ENCODE assay signal across 23 cellular contexts in genomic region chr5:36462295-36463021, GRCh38.
A peak's percentile ranks its signal among the peaks of the same experiment; 100 is the strongest.
DNase-seq lines count a peak whose midpoint lies in the region; ATAC-seq, FAIRE-seq and TF ChIP-seq lines count a peak whose summit lies in the region.
"Had no signal": no experiment of that assay in that cellular context is flagged by ENCODE, and none has a peak within 500 bp of the region (broad histone marks: within the 10 kb centered on the region; RNA-seq: fewer than 3 reads in every experiment).

No MANE protein-coding gene starts in this region.

- CTCF ChIA-PET in MCF 10A (lab: Yijun Ruan, JAX) = interaction anchor here (0.6 to 1.8 kb wide), 6 partner anchors 43 to 234 kb away, joined by 3 to 7 read pairs (median 3); no protein-coding TSS in a partner anchor

- H3K36me3 Mint-ChIP-seq in MCF 10A (ENCODE audit: insufficient read depth, unreplicated experiment) = no peaks in the 10 kb centered on the region
- H3K36me3 Mint-ChIP-seq: activated naive CD8-positive, alpha-beta T cell treated with anti-CD3 and anti-CD28 coated beads, Interleukin-2, amount 10 ng/mL, durations not matched to agents 7 days and 5 days; immature natural killer cell; stimulated activated effector memory CD8-positive, alpha-beta T cell treated with anti-CD3 and anti-CD28 coated beads, Interleukin-12 subunit alpha, Interleukin-12 subunit beta, amount 100 ng/mL, for 72 hours had no signal

- peaks cover 27% of the 10 kb centered on the region for H3K4me1 Mint-ChIP-seq in MCF 10A (ENCODE audit: insufficient read depth, unreplicated experiment)
- H3K4me1 Mint-ChIP-seq: stimulated activated effector memory CD8-positive, alpha-beta T cell treated with anti-CD3 and anti-CD28 coated beads, Interleukin-12 subunit alpha, Interleukin-12 subunit beta, amount 100 ng/mL, for 72 hours had no signal

- TF ChIP-seq POLR2A in breast epithelium (IDR thresholded peaks at IDR 0.05) = no peak

- POLR2A ChIA-PET in MCF 10A (lab: Yijun Ruan, JAX) = interaction anchor here (0.6 to 5.2 kb wide), 11 partner anchors 11 to 228 kb away, joined by 3 to 31 read pairs (median 3); no protein-coding TSS in a partner anchor

- DNase-seq in MCF 10A (ENCODE audit: unreplicated experiment) (no peak), breast epithelium (ENCODE audit: low spot score in 2 of 2) (no peak), RCC 7860 (ENCODE audit: low spot score) (peak; percentile 35), epithelial cell of prostate (ENCODE audit: low read depth, low spot score) (no peak), urothelium cell line (ENCODE audit: low spot score) (peak; percentile 74), mucosa of gallbladder (ENCODE audit: low spot score) (no peak), HK-2 (ENCODE audit: unreplicated experiment) (no peak)
- DNase-seq: activated CD8-positive, alpha-beta memory T cell treated with anti-CD3 and anti-CD28 coated beads for 24 hours; activated naive CD8-positive, alpha-beta T cell treated with anti-CD3 and anti-CD28 coated beads, Interleukin-2, amount 10 ng/mL, durations not matched to agents 7 days and 5 days; heart left ventricle; immature natural killer cell; NCI-H1048; NCI-H2081 treated with DMSO at 0.1 percent for 48 hours; NCI-H510A; thyroid gland had no signal

- no peaks in the 10 kb centered on the region for H3K9me3 ChIP-seq in breast epithelium
- H3K9me3 ChIP-seq: SJSA1, thyroid gland had no signal

- H3K27ac ChIP-seq in breast epithelium (no peak overlapping the region), epithelial cell of prostate (peak overlapping the region; percentile 53)
- H3K27ac ChIP-seq: C4-2B, heart left ventricle, SJSA1, thyroid gland had no signal

- no peaks in the 10 kb centered on the region for H3K27me3 Mint-ChIP-seq in MCF 10A (ENCODE audit: insufficient read depth, unreplicated experiment)

- no peaks in the 10 kb centered on the region for H3K9me3 Mint-ChIP-seq in MCF 10A (ENCODE audit: unreplicated experiment)
- H3K9me3 Mint-ChIP-seq: activated naive CD8-positive, alpha-beta T cell treated with anti-CD3 and anti-CD28 coated beads, Interleukin-2, amount 10 ng/mL, durations not matched to agents 7 days and 5 days; activated T-helper 1 cell treated with anti-CD3 and anti-CD28 coated beads, Interleukin-12 subunit alpha, Interleukin-12 subunit beta, Interleukin-2, Interleukin-4 antibody, amounts not matched to agents 30 ng/mL and 10 ng/mL and 1 ng/mL, durations not matched to agents 14 hours and 24 hours and 36 hours; stimulated activated effector memory CD8-positive, alpha-beta T cell treated with anti-CD3 and anti-CD28 coated beads, Interleukin-12 subunit alpha, Interleukin-12 subunit beta, amount 100 ng/mL, for 72 hours; T-helper 2 cell treated with Interferon-gamma antibody and Interleukin-4, amounts not matched to agents 5 μg/mL and 100 μg/mL, for 36 hours had no signal

- H3K27ac Mint-ChIP-seq in MCF 10A (ENCODE audit: low read depth, unreplicated experiment) = peak overlapping the region; percentile 26
- H3K27ac Mint-ChIP-seq: activated naive CD8-positive, alpha-beta T cell treated with anti-CD3 and anti-CD28 coated beads, Interleukin-2, amount 10 ng/mL, durations not matched to agents 7 days and 5 days; activated T-helper 1 cell treated with anti-CD3 and anti-CD28 coated beads, Interleukin-12 subunit alpha, Interleukin-12 subunit beta, Interleukin-2, Interleukin-4 antibody, amounts not matched to agents 30 ng/mL and 10 ng/mL and 1 ng/mL, durations not matched to agents 14 hours and 24 hours and 36 hours; immature natural killer cell; nephron; stimulated activated effector memory CD8-positive, alpha-beta T cell treated with anti-CD3 and anti-CD28 coated beads, Interleukin-12 subunit alpha, Interleukin-12 subunit beta, amount 100 ng/mL, for 72 hours; T-helper 2 cell treated with Interferon-gamma antibody and Interleukin-4, amounts not matched to agents 5 μg/mL and 100 μg/mL, for 36 hours had no signal

- BruUV-seq in MCF 10A (replicated peaks; lab: Mats Ljungman, UMichigan) = no TSS peak

- H3K4me3 Mint-ChIP-seq in MCF 10A (ENCODE audit: unreplicated experiment) = no peak overlapping the region
- H3K4me3 Mint-ChIP-seq: activated naive CD8-positive, alpha-beta T cell treated with anti-CD3 and anti-CD28 coated beads, Interleukin-2, amount 10 ng/mL, durations not matched to agents 7 days and 5 days; activated T-helper 1 cell treated with anti-CD3 and anti-CD28 coated beads, Interleukin-12 subunit alpha, Interleukin-12 subunit beta, Interleukin-2, Interleukin-4 antibody, amounts not matched to agents 30 ng/mL and 10 ng/mL and 1 ng/mL, durations not matched to agents 14 hours and 24 hours and 36 hours; immature natural killer cell; nephron; stimulated activated effector memory CD8-positive, alpha-beta T cell treated with anti-CD3 and anti-CD28 coated beads, Interleukin-12 subunit alpha, Interleukin-12 subunit beta, amount 100 ng/mL, for 72 hours; T-helper 2 cell treated with Interferon-gamma antibody and Interleukin-4, amounts not matched to agents 5 μg/mL and 100 μg/mL, for 36 hours had no signal

- intact Hi-C loops in MCF 10A (cut with micrococcal nuclease) = no loop called here
- intact Hi-C loops in breast epithelium (cut with DNase I; ENCODE audit: low total_unique reads) = no loop called here

- no peak for ATAC-seq in GM18520 (IDR thresholded peaks at IDR 0.05; ENCODE audit: unreplicated experiment)
- ATAC-seq: heart left ventricle; stimulated activated effector memory CD8-positive, alpha-beta T cell treated with anti-CD3 and anti-CD28 coated beads, Interleukin-12 subunit alpha, Interleukin-12 subunit beta, amount 100 ng/mL, for 72 hours had no signal

- no peak overlapping the region for H3K4me3 ChIP-seq in breast epithelium
- H3K4me3 ChIP-seq: heart left ventricle, SJSA1, thyroid gland had no signal

- TF ChIP-seq CTCF in MCF 10A (IDR thresholded peaks at IDR 0.05; ENCODE audit: unreplicated experiment) (no peak), breast epithelium (IDR thresholded peaks at IDR 0.05) (no peak)

- H3K4me1 ChIP-seq in breast epithelium = peaks cover 0 to 2% of the 10 kb centered on the region in 2 donors
- H3K4me1 ChIP-seq: heart left ventricle, thyroid gland had no signal

- no peaks in the 10 kb centered on the region for H3K27me3 ChIP-seq in breast epithelium
- H3K27me3 ChIP-seq: heart left ventricle, thyroid gland had no signal

- no peaks in the 10 kb centered on the region for H3K36me3 ChIP-seq in breast epithelium
- H3K36me3 ChIP-seq: heart left ventricle, SJSA1, thyroid gland had no signal

- peak; percentile 77 for FAIRE-seq in RCC 7860 (lab: Jason Lieb, UNC)
- FAIRE-seq in urothelium cell line (lab: Jason Lieb, UNC) = peak; percentile 62
- FAIRE-seq: A204.1 had no signal

Comparison
In these comparisons a context has a peak if more than half of its experiments do, and no peak if none do; other contexts are left out.
1. DNase-seq: peak in RCC 7860 (single experiment) and urothelium cell line (single experiment); none in MCF 10A (single experiment), breast epithelium (0 of 2), epithelial cell of prostate (single experiment), mucosa of gallbladder (single experiment) and HK-2 (single experiment).